In genomic region chr9:87867391-87867790, GRCh38 we compare ENCODE assay signal across 19 cellular contexts. TPM values are rescaled to one million over a fixed set of nuclear protein-coding genes. Genes with fewer than 3 reads are reported as not detected.
DNase-seq lines count a peak whose midpoint lies in the region; ATAC-seq and TF ChIP-seq lines count a peak whose summit lies in the region.
"Had no signal": no experiment of that assay in that cellular context is flagged by ENCODE, and none has a peak within 500 bp of the region (broad histone marks: within the 10 kb centered on the region; RNA-seq: fewer than 3 reads in every experiment).

No MANE protein-coding gene starts in this region.

- H3K27ac Mint-ChIP-seq in activated CD8-positive, alpha-beta memory T cell treated with anti-CD3 and anti-CD28 coated beads, Interleukin-2, amount 10 ng/mL, durations not matched to agents 7 days and 5 days, result no peak overlapping the region
- H3K27ac Mint-ChIP-seq in endodermal cell (no peak overlapping the region), GM23338 (no peak overlapping the region)
- H3K27ac Mint-ChIP-seq: CD8-positive, alpha-beta T cell had no signal

- peak; percentile 17 for DNase-seq in activated CD8-positive, alpha-beta memory T cell treated with anti-CD3 and anti-CD28 coated beads for 24 hours
- DNase-seq in activated CD8-positive, alpha-beta memory T cell treated with anti-CD3 and anti-CD28 coated beads, Interleukin-2, amount 10 ng/mL, durations not matched to agents 7 days and 5 days, result no peak
- DNase-seq in endodermal cell (peak; percentile 26), islet precursor cell (peak; percentile 42), spleen (peak; percentile 69), GM23338 (ENCODE audit: low spot score) (no peak), GM03348 (ENCODE audit: low spot score) (no peak), esophagus muscularis mucosa (ENCODE audit: extremely low spot score) (no peak)
- DNase-seq: ACHN; C1 segment of cervical spinal cord; Caco-2; CD8-positive, alpha-beta T cell; DMS153; DND-41; GOT3; HCEC 1CT had no signal

- ATAC-seq in activated CD8-positive, alpha-beta memory T cell treated with anti-CD3 and anti-CD28 coated beads, Interleukin-2, amount 10 ng/mL, durations not matched to agents 7 days and 5 days, result no peak
- no peak for ATAC-seq in GM23338
- ATAC-seq: CD8-positive, alpha-beta T cell; GM12878 had no signal

- no peaks in the 10 kb centered on the region for H3K36me3 ChIP-seq in endodermal cell (ENCODE audit: control insufficient read depth, insufficient read depth, low read length)
- no peaks in the 10 kb centered on the region for H3K36me3 ChIP-seq in spleen
- no peaks in the 10 kb centered on the region for H3K36me3 ChIP-seq in GM23338 (ENCODE audit: insufficient read depth)
- no peaks in the 10 kb centered on the region for H3K36me3 ChIP-seq in esophagus muscularis mucosa

- no peaks in the 10 kb centered on the region for H4K20me1 ChIP-seq in GM23338 (replicated peaks; ENCODE audit: insufficient read depth)

- 83 to 87% methylated on average over 6 to 7 of the region's 7 CpGs for WGBS in endodermal cell (ENCODE audit: insufficient coverage in 1 of 2, insufficient read length in 1 of 2), 2 experiments
- WGBS in spleen, 5 donors, result 75 to 86% (median 83%) methylated on average over 5 to 7 of the region's 7 CpGs
- WGBS in esophagus muscularis mucosa, result 95% methylated on average over 6 of the region's 7 CpGs

- no peak for TF ChIP-seq EP300 in esophagus muscularis mucosa (IDR thresholded peaks at IDR 0.05)

- H3K4me1 Mint-ChIP-seq in activated CD8-positive, alpha-beta memory T cell treated with anti-CD3 and anti-CD28 coated beads, Interleukin-2, amount 10 ng/mL, durations not matched to agents 7 days and 5 days, result no peaks in the 10 kb centered on the region
- H3K4me1 Mint-ChIP-seq in endodermal cell (peaks cover 10% of the 10 kb centered on the region), GM23338 (peaks cover 13% of the 10 kb centered on the region)

- H3F3A ChIP-seq in GM23338 (replicated peaks; ENCODE audit: low read depth), result no peaks in the 10 kb centered on the region

- no peak overlapping the region for H3K4me3 Mint-ChIP-seq in activated CD8-positive, alpha-beta memory T cell treated with anti-CD3 and anti-CD28 coated beads, Interleukin-2, amount 10 ng/mL, durations not matched to agents 7 days and 5 days
- H3K4me3 Mint-ChIP-seq in endodermal cell, result no peak overlapping the region
- H3K4me3 Mint-ChIP-seq in GM23338, result no peak overlapping the region
- H3K4me3 Mint-ChIP-seq: CD8-positive, alpha-beta T cell had no signal

- intact Hi-C loops in spleen (cut with DNase I; ENCODE audit: low total_unique reads), result no loop called here
- intact Hi-C loops in esophagus muscularis mucosa (cut with DNase I), result no loop called here

- H3K9me2 ChIP-seq in GM23338 (ENCODE audit: insufficient read depth), result peaks cover 3% of the 10 kb centered on the region; the same call in 1 of the 2 replicates

- H3K27ac ChIP-seq in endodermal cell (ENCODE audit: low read depth, low read length) (no peak overlapping the region), spleen (no peak overlapping the region), GM23338 (ENCODE audit: low read depth) (no peak overlapping the region), esophagus muscularis mucosa (replicated peaks in 1 of 4) (no peak overlapping the region)
- H3K27ac ChIP-seq: 22Rv1 had no signal

- no peak overlapping the region for H2AFZ ChIP-seq in GM23338

- TF ChIP-seq CTCF in endodermal cell (conservative IDR thresholded peaks at IDR 0.05) (no peak), spleen (IDR thresholded peaks at IDR 0.05 in 8 of 11, conservative IDR thresholded peaks at IDR 0.05 in 3 of 11) (no peak), GM23338 (conservative IDR thresholded peaks at IDR 0.05; ENCODE audit: low read depth in 2 of 2) (no peak), esophagus muscularis mucosa (IDR thresholded peaks at IDR 0.05) (no peak)

- no peak for TF ChIP-seq POLR2A in spleen (IDR thresholded peaks at IDR 0.05)
- no peak for TF ChIP-seq POLR2A in esophagus muscularis mucosa (IDR thresholded peaks at IDR 0.05; ENCODE audit: low read depth)

- H3K4me3 ChIP-seq in endodermal cell (ENCODE audit: low read length) (no peak overlapping the region), spleen (no peak overlapping the region), GM23338 (no peak overlapping the region), esophagus muscularis mucosa (no peak overlapping the region)
- H3K4me3 ChIP-seq: GM12878 had no signal

- CTCF ChIA-PET in activated CD8-positive, alpha-beta memory T cell treated with anti-CD3 and anti-CD28 coated beads, Interleukin-2, amount 10 ng/mL, durations not matched to agents 7 days and 5 days (lab: Charles Lee), result no interaction called here

- no peak overlapping the region for H3K9ac ChIP-seq in endodermal cell (ENCODE audit: extremely low read depth, low read length, poor library complexity, severe bottlenecking)

- H3K36me3 Mint-ChIP-seq in activated CD8-positive, alpha-beta memory T cell treated with anti-CD3 and anti-CD28 coated beads, Interleukin-2, amount 10 ng/mL, durations not matched to agents 7 days and 5 days, result no peaks in the 10 kb centered on the region
- H3K36me3 Mint-ChIP-seq in endodermal cell (ENCODE audit: low read depth) (no peaks in the 10 kb centered on the region), GM23338 (ENCODE audit: low read depth) (no peaks in the 10 kb centered on the region; the same call in 2 of the 3 replicates)
- H3K36me3 Mint-ChIP-seq: CD8-positive, alpha-beta T cell had no signal

- H3K4me2 ChIP-seq in GM23338, result no peak overlapping the region

- H3K9me3 ChIP-seq in endodermal cell (ENCODE audit: control insufficient read depth, low read length) (no peaks in the 10 kb centered on the region), spleen (peaks cover 0 to 3% (median 0%) of the 10 kb centered on the region in 8 donors), esophagus muscularis mucosa (peaks cover 0 to 5% (median 0%) of the 10 kb centered on the region in 4 donors)
- H3K9me3 ChIP-seq: Caco-2 had no signal

- no peaks in the 10 kb centered on the region for H3K79me2 ChIP-seq in GM23338 (replicated peaks; ENCODE audit: insufficient read depth)

- H3K4me1 ChIP-seq in endodermal cell (ENCODE audit: control insufficient read depth, insufficient read depth, low read length) (no peaks in the 10 kb centered on the region), spleen (no peaks in the 10 kb centered on the region), GM23338 (ENCODE audit: insufficient read depth) (no peaks in the 10 kb centered on the region), esophagus muscularis mucosa (peaks cover 0 to 11% (median 9%) of the 10 kb centered on the region in 4 donors)

- peaks cover 7% of the 10 kb centered on the region for H3K9me3 Mint-ChIP-seq in activated CD8-positive, alpha-beta memory T cell treated with anti-CD3 and anti-CD28 coated beads, Interleukin-2, amount 10 ng/mL, durations not matched to agents 7 days and 5 days (ENCODE audit: low read depth)
- H3K9me3 Mint-ChIP-seq in endodermal cell (peaks cover 2% of the 10 kb centered on the region), GM23338 (peaks cover 10% of the 10 kb centered on the region; the same call in 2 of the 3 replicates)
- H3K9me3 Mint-ChIP-seq: CD8-positive, alpha-beta T cell had no signal

- H3K27me3 Mint-ChIP-seq in activated CD8-positive, alpha-beta memory T cell treated with anti-CD3 and anti-CD28 coated beads, Interleukin-2, amount 10 ng/mL, durations not matched to agents 7 days and 5 days, result peaks cover 1% of the 10 kb centered on the region
- H3K27me3 Mint-ChIP-seq in endodermal cell (ENCODE audit: insufficient read depth) (no peaks in the 10 kb centered on the region), GM23338 (ENCODE audit: insufficient read depth, low read depth, poor library complexity) (peaks cover 4% of the 10 kb centered on the region)

- H3K27me3 ChIP-seq in endodermal cell (ENCODE audit: control insufficient read depth, insufficient read depth, low read length, poor library complexity, severe bottlenecking), result no peaks in the 10 kb centered on the region
- H3K27me3 ChIP-seq in spleen (replicated peaks in 1 of 7), result peaks cover 0 to 3% (median 0%) of the 10 kb centered on the region in 7 donors
- no peaks in the 10 kb centered on the region for H3K27me3 ChIP-seq in GM23338 (ENCODE audit: insufficient read depth)
- no peaks in the 10 kb centered on the region for H3K27me3 ChIP-seq in esophagus muscularis mucosa

TF ChIP-seq in GM23338, 12 proteins besides CTCF, POLR2A, EP300 and RAD21 (continues in another document):
- TF ChIP-seq CREB1 (CRISPR knock-in tag; IDR thresholded peaks at IDR 0.05; ENCODE audit: low read depth) (no peak), ETS1 (IDR thresholded peaks at IDR 0.05) (no peak), ZNF331 (CRISPR knock-in tag; IDR thresholded peaks at IDR 0.05; ENCODE audit: low read depth) (no peak), STAT1 (IDR thresholded peaks at IDR 0.05; ENCODE audit: unreplicated experiment) (no peak), POLR2AphosphoS5 (IDR thresholded peaks at IDR 0.05; ENCODE audit: low read depth) (no peak), ZNF114 (CRISPR knock-in tag; IDR thresholded peaks at IDR 0.05) (no peak)

RNA-seq across cellular contexts. Expression of gene SPATA31E1, which starts 15.3 kb away (rescaled TPM):
- not detected for total RNA-seq in activated CD8-positive, alpha-beta memory T cell treated with anti-CD3 and anti-CD28 coated beads, Interleukin-2, amount 10 ng/mL, durations not matched to agents 7 days and 5 days
- total RNA-seq in endodermal cell (not detected), spleen (not detected), esophagus muscularis mucosa (not detected)
- not detected for polyA plus RNA-seq in endodermal cell (2013, experiment 1 of 2)
- not detected for polyA plus RNA-seq in endodermal cell (2013, experiment 2 of 2)
- polyA plus RNA-seq in spleen (not detected), GM23338 (2016; fragmentation: Nextera tagmentation; extraction: Ambion mirVana) (0.05 TPM in 2 replicates)
- total RNA-seq in GM23338 (2014; rRNA removed; shearing (Covaris generic)), result not detected in 2 replicates
- total RNA-seq: Caco-2; CD8-positive, alpha-beta T cell; GM12878 had no signal
- polyA plus RNA-seq: BJ, GM12878 had no signal

RNA-seq across cellular contexts. Expression of gene SPATA31C1, which starts 50.4 kb away (rescaled TPM):
- not detected for total RNA-seq in activated CD8-positive, alpha-beta memory T cell treated with anti-CD3 and anti-CD28 coated beads, Interleukin-2, amount 10 ng/mL, durations not matched to agents 7 days and 5 days
- total RNA-seq in endodermal cell (under 1 TPM in 1 of 2 donors, not detected in 1; 0.09 TPM), spleen (not detected), esophagus muscularis mucosa (not detected)
- polyA plus RNA-seq in endodermal cell (2013, experiment 1 of 2), result 0.50 TPM
- polyA plus RNA-seq in endodermal cell (2013, experiment 2 of 2), result 0.58 TPM
- polyA plus RNA-seq in spleen (not detected), GM23338 (2016; fragmentation: Nextera tagmentation; extraction: Ambion mirVana) (0.16 TPM in 1 of 2 replicates, not detected in the other)
- 0.08 TPM in 1 of 2 replicates, not detected in the other for total RNA-seq in GM23338 (2014; rRNA removed; shearing (Covaris generic))
- total RNA-seq: Caco-2; CD8-positive, alpha-beta T cell; GM12878 had no signal
- polyA plus RNA-seq: BJ, GM12878 had no signal

Comparison
In these comparisons a context has a peak if more than half of its experiments do, and no peak if none do; other contexts are left out.
1. DNase-seq: peak in activated CD8-positive, alpha-beta memory T cell treated with anti-CD3 and anti-CD28 coated beads for 24 hours (single experiment), endodermal cell (single experiment), islet precursor cell (single experiment) and spleen (single experiment); none in activated CD8-positive, alpha-beta memory T cell treated with anti-CD3 and anti-CD28 coated beads, Interleukin-2, amount 10 ng/mL, durations not matched to agents 7 days and 5 days (single experiment), GM23338 (single experiment), GM03348 (single experiment) and esophagus muscularis mucosa (single experiment).